ENCODE assay signal across 19 cellular contexts in the genomic region with DNA sequence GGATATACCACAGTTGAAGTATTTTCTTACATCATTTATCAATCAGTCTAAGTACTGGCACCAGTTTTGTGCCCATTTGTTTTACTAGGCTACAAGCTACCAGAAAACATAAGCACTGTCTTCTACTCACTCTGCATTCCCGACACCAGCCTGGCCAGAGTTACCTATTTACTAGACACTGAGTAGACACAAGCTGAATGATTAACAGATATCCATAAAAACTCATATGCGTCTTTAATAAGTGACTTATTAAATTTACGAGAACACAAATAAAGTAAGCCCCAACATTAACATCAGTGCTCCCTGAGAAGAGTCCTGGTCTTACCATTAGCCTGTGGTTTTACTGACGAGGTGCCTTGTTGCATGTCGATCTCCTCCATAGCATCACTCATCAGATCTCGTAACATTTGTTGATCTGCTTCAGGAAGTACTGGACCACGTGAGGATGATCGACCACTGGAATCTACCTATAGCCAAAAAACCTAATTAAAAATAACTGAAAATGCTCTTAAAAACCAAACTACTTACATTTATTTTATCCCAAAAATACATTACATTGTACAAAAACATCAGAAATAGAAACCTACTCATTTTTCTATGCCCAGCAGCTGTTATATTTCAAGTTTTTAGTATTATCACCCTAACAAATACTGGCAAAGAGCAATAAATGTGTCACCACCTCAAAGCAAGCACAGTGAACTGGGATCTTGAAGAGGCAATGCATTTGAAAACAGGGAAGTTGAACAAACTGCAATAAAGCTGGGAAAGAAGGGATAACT. TPM values are rescaled to one million over a fixed set of nuclear protein-coding genes. Genes with fewer than 3 reads are reported as not detected.
DNase-seq lines count a peak whose midpoint lies in the region; ATAC-seq, FAIRE-seq and TF ChIP-seq lines count a peak whose summit lies in the region.
"Had no signal": no experiment of that assay in that cellular context is flagged by ENCODE, and none has a peak within 500 bp of the region (broad histone marks: within the 10 kb centered on the region; RNA-seq: fewer than 3 reads in every experiment).

No MANE protein-coding gene starts in this region.

- H3K79me1 ChIP-seq in H1 (ENCODE audit: low read depth, low read length) = no peaks in the 10 kb centered on the region

- no peak overlapping the region for H4K5ac ChIP-seq in H1 (ENCODE audit: insufficient read length, low read depth, low read length)

- H2AK5ac ChIP-seq in H1 (ENCODE audit: low read depth, low read length) = no peak overlapping the region

- peak overlapping the region in 1 of 4 experiments; percentile 15; a peak in 1 of 7 replicates for H3K9ac ChIP-seq in H1 (replicated peaks in 1 of 4; ENCODE audit: extremely low read depth in 1 of 4, low read depth in 3 of 4, low read length in 3 of 4)
- no peak overlapping the region for H3K9ac ChIP-seq in HepG2 (ENCODE audit: insufficient read depth, low read depth, low read length)
- H3K9ac ChIP-seq in smooth muscle cell (ENCODE audit: low read depth) = no peak overlapping the region

- no peak overlapping the region for H4K91ac ChIP-seq in H1 (replicated peaks; ENCODE audit: insufficient read length, low read length)

- no peak overlapping the region for H2BK20ac ChIP-seq in H1 (ENCODE audit: low read length)

- TF ChIP-seq CTCF in H1 (IDR thresholded peaks at IDR 0.05; ENCODE audit: control extremely low read depth in 1 of 3, insufficient read depth in 1 of 3, low read depth in 1 of 3, low read length in 3 of 3) = no peak
- TF ChIP-seq CTCF in HepG2 (CRISPR knock-in tag; IDR thresholded peaks at IDR 0.05) = no peak
- no peak for TF ChIP-seq CTCF in smooth muscle cell (IDR thresholded peaks at IDR 0.05; ENCODE audit: borderline replicate concordance, insufficient read depth, poor library complexity, severe bottlenecking)

- H3K36me3 ChIP-seq in H1 (ENCODE audit: control insufficient read depth in 2 of 4, insufficient read depth in 4 of 4, low read length in 3 of 4) (peaks cover 5 to 21% (median 14%) of the 10 kb centered on the region in 4 experiments; a peak in 7 of 8 replicates), HepG2 (replicated peaks in 1 of 2; ENCODE audit: control insufficient read depth in 1 of 2, insufficient read depth in 2 of 2, low read length in 2 of 2) (peaks cover 4 to 20% of the 10 kb centered on the region in 2 experiments; a peak in 4 of 5 replicates), smooth muscle cell (ENCODE audit: low read depth) (peaks cover 6% of the 10 kb centered on the region)

- no peak overlapping the region for H2BK15ac ChIP-seq in H1 (ENCODE audit: low read length)

- H2BK120ac ChIP-seq in H1 (replicated peaks; ENCODE audit: low read depth, low read length) = no peak overlapping the region

- H3K4me1 ChIP-seq in H1 (replicated peaks in 1 of 4; ENCODE audit: control insufficient read depth in 3 of 4, insufficient read depth in 4 of 4, low read length in 3 of 4) = no peaks in the 10 kb centered on the region
- peaks cover 24% of the 10 kb centered on the region for H3K4me1 ChIP-seq in HepG2 (ENCODE audit: insufficient read depth, low read length)
- no peaks in the 10 kb centered on the region for H3K4me1 ChIP-seq in smooth muscle cell (ENCODE audit: low read depth)
- H3K4me1 ChIP-seq: stomach had no signal

- no TSS peak for BruUV-seq in HepG2 (replicated peaks; lab: Mats Ljungman, UMichigan)

- no peak overlapping the region for H3K14ac ChIP-seq in H1 (ENCODE audit: insufficient read length)

- H3K9me3 ChIP-seq in H1 (ENCODE audit: insufficient read depth in 2 of 2, low read depth in 1 of 2, low read length in 1 of 2) = no peaks in the 10 kb centered on the region
- H3K9me3 ChIP-seq in HepG2 (ENCODE audit: low read length) = no peaks in the 10 kb centered on the region
- H3K9me3 ChIP-seq in smooth muscle cell (replicated peaks; ENCODE audit: low read depth) = no peaks in the 10 kb centered on the region
- H3K9me3 ChIP-seq: stomach had no signal

- no peak overlapping the region for H3K56ac ChIP-seq in H1 (replicated peaks; ENCODE audit: insufficient read length, low read depth, low read length)

- FAIRE-seq in H1 (lab: Jason Lieb, UNC) (peak; percentile 28), HepG2 (lab: Jason Lieb, UNC) (no peak)

- no peak overlapping the region for H2BK5ac ChIP-seq in H1 (ENCODE audit: low read depth, low read length)

- H3K27me3 ChIP-seq in H1 (replicated peaks in 1 of 4; ENCODE audit: control insufficient read depth in 3 of 4, extremely low read depth in 1 of 4, insufficient read depth in 3 of 4, low read length in 3 of 4) (peaks cover 0 to 1% (median 0%) of the 10 kb centered on the region in 4 experiments; a peak in 1 of 7 replicates), HepG2 (ENCODE audit: control insufficient read depth in 1 of 2, insufficient read depth in 2 of 2, low read length in 2 of 2) (no peaks in the 10 kb centered on the region), smooth muscle cell (ENCODE audit: low read depth) (no peaks in the 10 kb centered on the region)
- H3K27me3 ChIP-seq: stomach had no signal

- H2AFZ ChIP-seq in H1 (ENCODE audit: low read length) = no peak overlapping the region
- no peak overlapping the region for H2AFZ ChIP-seq in HepG2 (ENCODE audit: low read length)
- H2AFZ ChIP-seq in smooth muscle cell (ENCODE audit: low read depth) = no peak overlapping the region

- ATAC-seq in HepG2 (peak; percentile 36; the same call in 1 of the 3 replicates), GM21723 (IDR thresholded peaks at IDR 0.05; ENCODE audit: unreplicated experiment) (no peak)
- ATAC-seq: activated CD4-positive, alpha-beta T cell treated with anti-CD3 and anti-CD28 coated beads for 36 hours; effector memory CD8-positive, alpha-beta T cell; HCT116; natural killer cell had no signal

- CTCF ChIA-PET in H1 (lab: Charles Lee; ENCODE audit: partially characterized antibody) (interaction anchor here (0.6 to 2.1 kb wide), 5 partner anchors 78 to 743 kb away, joined by 3 to 6 read pairs (median 4); no protein-coding TSS in a partner anchor), HepG2 (lab: Yijun Ruan, JAX; ENCODE audit: low intra/inter-chr PET ratio, low total read pairs) (no interaction called here)

- no peak overlapping the region for H3K18ac ChIP-seq in H1 (ENCODE audit: extremely low read depth, low read length)

- no peaks in the 10 kb centered on the region for H4K20me1 ChIP-seq in H1 (replicated peaks in 1 of 2; ENCODE audit: control insufficient read depth in 1 of 2, insufficient read depth in 2 of 2, low read length in 2 of 2)
- no peaks in the 10 kb centered on the region for H4K20me1 ChIP-seq in HepG2 (ENCODE audit: insufficient read depth, low read length)
- no peaks in the 10 kb centered on the region for H4K20me1 ChIP-seq in smooth muscle cell (ENCODE audit: low read depth)

- in situ Hi-C loops in HepG2 (cut with HindIII; ENCODE audit: extremely low pct_ligation_motif_present, low pct_unique_long_range_greater_than_20kb) = no loop called here

- no peak overlapping the region for H3K4ac ChIP-seq in H1 (replicated peaks; ENCODE audit: insufficient read length, low read depth, low read length)

- 91% methylated on average over 8 of the region's 8 CpGs; no CpG with 5 or more reads in 1 of the 2 experiments for WGBS in H1 (ENCODE audit: extremely low coverage in 1 of 2, insufficient coverage in 1 of 2, insufficient read length in 1 of 2, insufficient replicate concordance in 2 of 2, low coverage in 1 of 2, low lambda C conversion rate in 2 of 2, missing lambda C conversion rate in 1 of 2), 2 experiments
- WGBS in HepG2 (ENCODE audit: low lambda C conversion rate) = 84% methylated on average over 8 of the region's 8 CpGs
- 87% methylated on average over 8 of the region's 8 CpGs for WGBS in smooth muscle cell (ENCODE audit: low lambda C conversion rate)

- TF ChIP-seq EP300 in H1 (IDR thresholded peaks at IDR 0.05; ENCODE audit: borderline replicate concordance in 1 of 2, low read depth in 2 of 2, low read length in 2 of 2) = no peak
- TF ChIP-seq EP300 in HepG2 (IDR thresholded peaks at IDR 0.05; ENCODE audit: low read depth in 2 of 2, low read length in 2 of 2) = no peak
- no peak for TF ChIP-seq EP300 in HepG2 (CRISPR knock-in tag; IDR thresholded peaks at IDR 0.05; ENCODE audit: borderline replicate concordance)

- no peak overlapping the region for H3K23ac ChIP-seq in H1 (ENCODE audit: insufficient read length)

- H3K4me3 ChIP-seq in H1 (ENCODE audit: extremely low read depth in 1 of 4, insufficient read depth in 2 of 4, low read depth in 3 of 4, low read length in 4 of 4) (no peak overlapping the region), HepG2 (replicated peaks in 1 of 3; ENCODE audit: insufficient read depth in 1 of 3, low read depth in 2 of 3, low read length in 3 of 3) (0 out of 6 replicates have a peak overlapping the region, but pooled peaks of 1 of the 3 experiments have one; percentile 15), smooth muscle cell (peak overlapping the region; percentile 25)
- H3K4me3 ChIP-seq: stomach had no signal

- no peak overlapping the region for H4K8ac ChIP-seq in H1 (ENCODE audit: extremely low read depth, insufficient read depth, low read length)

- no peaks in the 10 kb centered on the region for H3F3A ChIP-seq in smooth muscle cell (ENCODE audit: low read depth)

- intact Hi-C loops in HepG2 (cut with micrococcal nuclease; ENCODE audit: unreplicated experiment) = no loop called here

- POLR2A ChIA-PET in H1 (lab: Charles Lee; ENCODE audit: partially characterized antibody) = no interaction called here
- POLR2A ChIA-PET in HepG2 (lab: Yijun Ruan, JAX) = no interaction called here

- no peaks in the 10 kb centered on the region; the same call in 1 of the 2 replicates for H3K23me2 ChIP-seq in H1 (ENCODE audit: low read depth, low read length)

- H3K4me2 ChIP-seq in H1 (ENCODE audit: insufficient read depth in 1 of 2, low read depth in 2 of 2, low read length in 2 of 2) (no peak overlapping the region), HepG2 (ENCODE audit: low read depth, low read length) (no peak overlapping the region), smooth muscle cell (no peak overlapping the region)

- DNase-seq in HT-29 (ENCODE audit: low spot score) = peak; percentile 73
- no peak for DNase-seq in H1 (ENCODE audit: low read depth in 1 of 2, low spot score in 2 of 2)
- DNase-seq in HepG2 (ENCODE audit: low spot score) = peak; percentile 39
- DNase-seq in smooth muscle cell (lab: John Stamatoyannopoulos, UW; ENCODE audit: unreplicated experiment) = no peak
- DNase-seq in hepatic stellate cell (ENCODE audit: low spot score) = no peak
- no peak for DNase-seq in Ammon's horn (ENCODE audit: low spot score)
- DNase-seq in RPMI8226 = no peak
- DNase-seq: activated CD4-positive, alpha-beta T cell treated with anti-CD3 and anti-CD28 coated beads for 36 hours; COR-L47; effector memory CD8-positive, alpha-beta T cell; natural killer cell; NCI-H1105 treated with DMSO at 0.1 percent for 48 hours; NCI-H2081 treated with DMSO at 0.1 percent for 48 hours; stimulated activated CD4-positive, alpha-beta T cell treated with anti-CD3 and anti-CD28 coated beads, Interleukin-2, amount 100 ng/mL, for 24 hours; stomach; trophoblast cell had no signal

- H2BK12ac ChIP-seq in H1 (ENCODE audit: low read depth, low read length) = no peak overlapping the region

- H3K27ac ChIP-seq in H1 (ENCODE audit: low read depth, low read length) = no peak overlapping the region
- no peak overlapping the region for H3K27ac ChIP-seq in HepG2 (ENCODE audit: extremely low read length, insufficient read depth, low read length)
- H3K27ac ChIP-seq in smooth muscle cell (ENCODE audit: low read depth) = no peak overlapping the region
- H3K27ac ChIP-seq: stomach had no signal

- TF ChIP-seq POLR2A in H1 (IDR thresholded peaks at IDR 0.05; ENCODE audit: control extremely low read depth in 1 of 2, low read depth in 2 of 2, low read length in 2 of 2) (no peak), HepG2 (IDR thresholded peaks at IDR 0.05; ENCODE audit: insufficient read depth in 1 of 2, low read depth in 2 of 2, low read length in 2 of 2) (no peak)

- H3K79me2 ChIP-seq in H1 (ENCODE audit: control insufficient read depth in 1 of 2, insufficient read depth in 2 of 2, low read length in 2 of 2) (no peaks in the 10 kb centered on the region), HepG2 (ENCODE audit: insufficient read depth, low read length) (no peaks in the 10 kb centered on the region), smooth muscle cell (ENCODE audit: low read depth) (no peaks in the 10 kb centered on the region)

- TF ChIP-seq RAD21 in H1 (IDR thresholded peaks at IDR 0.05 in 1 of 2, conservative IDR thresholded peaks at IDR 0.05 in 1 of 2; ENCODE audit: low read depth in 2 of 2, low read length in 2 of 2) = no peak
- no peak for TF ChIP-seq RAD21 in HepG2 (CRISPR knock-in tag; IDR thresholded peaks at IDR 0.05)

RNA-seq across cellular contexts. Expression of gene BDKRB1, which starts 53.3 kb away (rescaled TPM):
- not detected in 2 replicates for total RNA-seq in HT-29 (2014; rRNA removed; shearing (Covaris generic))
- total RNA-seq in H1 (2021; fragmentation: NEBNext Ultra II Directional; extraction: Animal tissue kit (Norgen Biotek cat#: 25700)) = not detected in 2 replicates
- 0.17 and 0.27 TPM in 2 replicates for polyA plus RNA-seq in H1 (2011; rRNA removed)
- polyA plus RNA-seq in H1 (2011; cell fraction: cytosol; rRNA removed) = 0.06 TPM
- polyA plus RNA-seq in H1 (2011; cell fraction: nucleus; rRNA removed) = 0.34 TPM
- polyA plus RNA-seq in H1 (2012, experiment 1 of 2) = 0.15 TPM in 1 of 4 replicates, not detected in the others
- polyA plus RNA-seq in H1 (2012, experiment 2 of 2) = not detected
- polyA plus RNA-seq in H1 (2013, experiment 1 of 2) = 0.08 TPM
- 0.15 TPM for polyA plus RNA-seq in H1 (2013, experiment 2 of 2)
- polyA minus RNA-seq in H1 (2011; rRNA and poly(A)+ RNA removed) = not detected in 2 replicates
- polyA minus RNA-seq in H1 (2011; cell fraction: cytosol; rRNA and poly(A)+ RNA removed) = 1.1 TPM
- not detected for polyA minus RNA-seq in H1 (2011; cell fraction: nucleus; rRNA and poly(A)+ RNA removed)
- not detected in 2 replicates for total RNA-seq in HepG2 (2016; rRNA removed; fragmentation: Illumina TruSeq; extraction: Trizol)
- not detected in 2 replicates for total RNA-seq in HepG2 (2016; cell fraction: cytosol; rRNA removed; fragmentation: Illumina TruSeq; extraction: Trizol; ENCODE audit: low read depth)
- total RNA-seq in HepG2 (2016; cell fraction: insoluble cytoplasmic fraction; rRNA removed; fragmentation: Illumina TruSeq; extraction: Trizol) = not detected in 2 replicates
- total RNA-seq in HepG2 (2016; cell fraction: membrane; rRNA removed; fragmentation: Illumina TruSeq; extraction: Trizol) = not detected in 2 replicates
- total RNA-seq in HepG2 (2016; cell fraction: nucleus; rRNA removed; fragmentation: Illumina TruSeq; extraction: Trizol) = not detected in 2 replicates
- polyA plus RNA-seq in HepG2 (2011; rRNA removed) = 0.05 TPM in 1 of 2 replicates, not detected in the other
- polyA plus RNA-seq in HepG2 (2011; cell fraction: cytosol; rRNA removed) = not detected in 2 replicates
- polyA plus RNA-seq in HepG2 (2011; cell fraction: nucleus; rRNA removed) = not detected in 2 replicates
- polyA plus RNA-seq in HepG2 (2012) = not detected in 2 replicates
- not detected in 2 replicates for polyA plus RNA-seq in HepG2 (2016; cell fraction: cytosol; fragmentation: Illumina TruSeq; extraction: Trizol; ENCODE audit: low read depth)
- not detected in 2 replicates for polyA plus RNA-seq in HepG2 (2016; cell fraction: insoluble cytoplasmic fraction; fragmentation: Illumina TruSeq; extraction: Trizol; ENCODE audit: low read depth)
- polyA plus RNA-seq in HepG2 (2016; cell fraction: membrane; fragmentation: Illumina TruSeq; extraction: Trizol; ENCODE audit: low read depth) = not detected in 2 replicates
- polyA plus RNA-seq in HepG2 (2016; cell fraction: nucleus; fragmentation: Illumina TruSeq; extraction: Trizol; ENCODE audit: insufficient read depth, low read depth) = not detected in 2 replicates
- 20.3 TPM in 1 of 2 replicates, not detected in the other for polyA minus RNA-seq in HepG2 (2011; rRNA and poly(A)+ RNA removed; ENCODE audit: low replicate concordance)
- 0.62 TPM in 1 of 2 replicates, not detected in the other for polyA minus RNA-seq in HepG2 (2011; cell fraction: cytosol; rRNA and poly(A)+ RNA removed)
- polyA minus RNA-seq in HepG2 (2011; cell fraction: nucleus; rRNA and poly(A)+ RNA removed) = not detected in 2 replicates
- 17.5 and 28.2 TPM in 2 replicates for total RNA-seq in smooth muscle cell
- 29.3 and 39.6 TPM in 2 replicates for polyA plus RNA-seq in smooth muscle cell
- total RNA-seq: activated CD4-positive, alpha-beta T cell treated with anti-CD3 and anti-CD28 coated beads for 36 hours; natural killer cell; NCI-H460 had no signal

RNA-seq across cellular contexts. Expression of gene ATG2B, which starts 53.8 kb away (rescaled TPM):
- total RNA-seq in HT-29 (2014; rRNA removed; shearing (Covaris generic)) = 5.8 and 6.1 TPM in 2 replicates
- total RNA-seq in H1 (2021; fragmentation: NEBNext Ultra II Directional; extraction: Animal tissue kit (Norgen Biotek cat#: 25700)) = 14.2 and 14.4 TPM in 2 replicates
- polyA plus RNA-seq in H1 (2011; rRNA removed) (3.8 and 4.6 TPM in 2 replicates), HepG2 (2011; rRNA removed) (7.2 and 7.4 TPM in 2 replicates), smooth muscle cell (1.5 and 1.9 TPM in 2 replicates)
- 6.4 TPM for polyA plus RNA-seq in H1 (2011; cell fraction: cytosol; rRNA removed)
- 19.3 TPM for polyA plus RNA-seq in H1 (2011; cell fraction: nucleus; rRNA removed)
- 4.9 to 9.6 TPM (median 6.2 TPM) in 4 replicates for polyA plus RNA-seq in H1 (2012, experiment 1 of 2)
- 0.18 TPM for polyA plus RNA-seq in H1 (2012, experiment 2 of 2)
- polyA plus RNA-seq in H1 (2013, experiment 1 of 2) = 5.6 TPM
- polyA plus RNA-seq in H1 (2013, experiment 2 of 2) = 4.8 TPM
- 22.5 and 32.8 TPM in 2 replicates for polyA minus RNA-seq in H1 (2011; rRNA and poly(A)+ RNA removed)
- 13.7 TPM for polyA minus RNA-seq in H1 (2011; cell fraction: cytosol; rRNA and poly(A)+ RNA removed)
- 37.8 TPM for polyA minus RNA-seq in H1 (2011; cell fraction: nucleus; rRNA and poly(A)+ RNA removed)
- total RNA-seq in HepG2 (2016; rRNA removed; fragmentation: Illumina TruSeq; extraction: Trizol) (7.5 and 11.3 TPM in 2 replicates), smooth muscle cell (21.5 and 22.3 TPM in 2 replicates)
- 1.4 and 1.7 TPM in 2 replicates for total RNA-seq in HepG2 (2016; cell fraction: cytosol; rRNA removed; fragmentation: Illumina TruSeq; extraction: Trizol; ENCODE audit: low read depth)
- total RNA-seq in HepG2 (2016; cell fraction: insoluble cytoplasmic fraction; rRNA removed; fragmentation: Illumina TruSeq; extraction: Trizol) = 7.7 and 10.8 TPM in 2 replicates
- total RNA-seq in HepG2 (2016; cell fraction: membrane; rRNA removed; fragmentation: Illumina TruSeq; extraction: Trizol) = 1.6 and 1.8 TPM in 2 replicates
- total RNA-seq in HepG2 (2016; cell fraction: nucleus; rRNA removed; fragmentation: Illumina TruSeq; extraction: Trizol) = 11.1 and 15.1 TPM in 2 replicates
- polyA plus RNA-seq in HepG2 (2011; cell fraction: cytosol; rRNA removed) = 3.2 and 4.5 TPM in 2 replicates
- 17.3 and 18.9 TPM in 2 replicates for polyA plus RNA-seq in HepG2 (2011; cell fraction: nucleus; rRNA removed)
- 6.2 and 7.8 TPM in 2 replicates for polyA plus RNA-seq in HepG2 (2012)
- polyA plus RNA-seq in HepG2 (2016; cell fraction: cytosol; fragmentation: Illumina TruSeq; extraction: Trizol; ENCODE audit: low read depth) = 0.18 and 0.27 TPM in 2 replicates
- polyA plus RNA-seq in HepG2 (2016; cell fraction: insoluble cytoplasmic fraction; fragmentation: Illumina TruSeq; extraction: Trizol; ENCODE audit: low read depth) = 4.4 and 4.9 TPM in 2 replicates
- polyA plus RNA-seq in HepG2 (2016; cell fraction: membrane; fragmentation: Illumina TruSeq; extraction: Trizol; ENCODE audit: low read depth) = 0.26 and 0.31 TPM in 2 replicates
- 12.3 and 14.0 TPM in 2 replicates for polyA plus RNA-seq in HepG2 (2016; cell fraction: nucleus; fragmentation: Illumina TruSeq; extraction: Trizol; ENCODE audit: insufficient read depth, low read depth)
- polyA minus RNA-seq in HepG2 (2011; rRNA and poly(A)+ RNA removed; ENCODE audit: low replicate concordance) = 8.9 and 18.6 TPM in 2 replicates
- 5.2 and 12.1 TPM in 2 replicates for polyA minus RNA-seq in HepG2 (2011; cell fraction: cytosol; rRNA and poly(A)+ RNA removed)
- 60.4 and 61.2 TPM in 2 replicates for polyA minus RNA-seq in HepG2 (2011; cell fraction: nucleus; rRNA and poly(A)+ RNA removed)

RNA-seq across cellular contexts. Expression of gene GSKIP, which starts 54.0 kb away (rescaled TPM):
- 8.8 and 16.9 TPM in 2 replicates for total RNA-seq in HT-29 (2014; rRNA removed; shearing (Covaris generic))
- 32.8 and 37.1 TPM in 2 replicates for total RNA-seq in H1 (2021; fragmentation: NEBNext Ultra II Directional; extraction: Animal tissue kit (Norgen Biotek cat#: 25700))
- 9.5 and 20.3 TPM in 2 replicates for polyA plus RNA-seq in H1 (2011; rRNA removed)
- polyA plus RNA-seq in H1 (2011; cell fraction: cytosol; rRNA removed) = 21.0 TPM
- 3.7 TPM for polyA plus RNA-seq in H1 (2011; cell fraction: nucleus; rRNA removed)
- polyA plus RNA-seq in H1 (2012, experiment 1 of 2) = 24.2 to 36.1 TPM (median 31.8 TPM) in 4 replicates
- 3.5 TPM for polyA plus RNA-seq in H1 (2012, experiment 2 of 2)
- polyA plus RNA-seq in H1 (2013, experiment 1 of 2) = 20.6 TPM
- polyA plus RNA-seq in H1 (2013, experiment 2 of 2) = 21.4 TPM
- polyA minus RNA-seq in H1 (2011; rRNA and poly(A)+ RNA removed) = 28.1 and 35.5 TPM in 2 replicates
- polyA minus RNA-seq in H1 (2011; cell fraction: cytosol; rRNA and poly(A)+ RNA removed) = 10.4 TPM
- polyA minus RNA-seq in H1 (2011; cell fraction: nucleus; rRNA and poly(A)+ RNA removed) = 9.7 TPM
- 27.3 and 52.3 TPM in 2 replicates for total RNA-seq in HepG2 (2016; rRNA removed; fragmentation: Illumina TruSeq; extraction: Trizol)
- 3.7 and 3.9 TPM in 2 replicates for total RNA-seq in HepG2 (2016; cell fraction: cytosol; rRNA removed; fragmentation: Illumina TruSeq; extraction: Trizol; ENCODE audit: low read depth)
- 28.0 and 52.9 TPM in 2 replicates for total RNA-seq in HepG2 (2016; cell fraction: insoluble cytoplasmic fraction; rRNA removed; fragmentation: Illumina TruSeq; extraction: Trizol)
- 10.2 and 11.8 TPM in 2 replicates for total RNA-seq in HepG2 (2016; cell fraction: membrane; rRNA removed; fragmentation: Illumina TruSeq; extraction: Trizol)
- total RNA-seq in HepG2 (2016; cell fraction: nucleus; rRNA removed; fragmentation: Illumina TruSeq; extraction: Trizol) = 10.8 and 11.2 TPM in 2 replicates
- polyA plus RNA-seq in HepG2 (2011; rRNA removed) = 9.6 and 12.5 TPM in 2 replicates
- polyA plus RNA-seq in HepG2 (2011; cell fraction: cytosol; rRNA removed) = 4.6 and 9.0 TPM in 2 replicates
- polyA plus RNA-seq in HepG2 (2011; cell fraction: nucleus; rRNA removed) = 2.5 and 3.9 TPM in 2 replicates
- 13.2 and 17.7 TPM in 2 replicates for polyA plus RNA-seq in HepG2 (2012)
- 2.5 and 2.7 TPM in 2 replicates for polyA plus RNA-seq in HepG2 (2016; cell fraction: cytosol; fragmentation: Illumina TruSeq; extraction: Trizol; ENCODE audit: low read depth)
- polyA plus RNA-seq in HepG2 (2016; cell fraction: insoluble cytoplasmic fraction; fragmentation: Illumina TruSeq; extraction: Trizol; ENCODE audit: low read depth) = 30.5 and 35.4 TPM in 2 replicates
- 6.1 and 6.2 TPM in 2 replicates for polyA plus RNA-seq in HepG2 (2016; cell fraction: membrane; fragmentation: Illumina TruSeq; extraction: Trizol; ENCODE audit: low read depth)
- polyA plus RNA-seq in HepG2 (2016; cell fraction: nucleus; fragmentation: Illumina TruSeq; extraction: Trizol; ENCODE audit: insufficient read depth, low read depth) = 11.0 and 12.3 TPM in 2 replicates
- 4.3 and 5.5 TPM in 2 replicates for polyA minus RNA-seq in HepG2 (2011; rRNA and poly(A)+ RNA removed; ENCODE audit: low replicate concordance)
- 6.6 and 7.2 TPM in 2 replicates for polyA minus RNA-seq in HepG2 (2011; cell fraction: cytosol; rRNA and poly(A)+ RNA removed)
- polyA minus RNA-seq in HepG2 (2011; cell fraction: nucleus; rRNA and poly(A)+ RNA removed) = 4.8 and 11.6 TPM in 2 replicates
- total RNA-seq in smooth muscle cell = 35.2 and 46.6 TPM in 2 replicates
- 19.7 and 21.2 TPM in 2 replicates for polyA plus RNA-seq in smooth muscle cell

Comparison
In these comparisons a context has a peak if more than half of its experiments do, and no peak if none do; other contexts are left out.
1. DNase-seq: peak in HT-29 (single experiment) and HepG2 (single experiment); none in H1 (0 of 2), smooth muscle cell (single experiment), hepatic stellate cell (single experiment), Ammon's horn (single experiment) and RPMI8226 (single experiment).
2. RNA of gene BDKRB1, which starts 53.3 kb away (total RNA-seq): 17.5 to 28.2 TPM in smooth muscle cell; not detected in H1, not detected in HT-29 and not detected in HepG2; every median in the first group is over 10 times any median in the second.